In genomic region chr7:142860968-142861367, GRCh38 we compare ENCODE assay signal across 18 cellular contexts. TPM values are rescaled to one million over a fixed set of nuclear protein-coding genes. Genes with fewer than 3 reads are reported as not detected.
DNase-seq lines count a peak whose midpoint lies in the region; ATAC-seq and TF ChIP-seq lines count a peak whose summit lies in the region.
"Had no signal": no experiment of that assay in that cellular context is flagged by ENCODE, and none has a peak within 500 bp of the region (broad histone marks: within the 10 kb centered on the region; RNA-seq: fewer than 3 reads in every experiment).

No MANE protein-coding gene starts in this region.

- H3K4me3 ChIP-seq in CD8-positive, alpha-beta T cell (ENCODE audit: low read depth, low read length): no peak overlapping the region
- no peak overlapping the region for H3K4me3 ChIP-seq in H7 (ENCODE audit: insufficient read depth, low read depth, low read length)
- H3K4me3 ChIP-seq in naive thymus-derived CD4-positive, alpha-beta T cell (ENCODE audit: low read length): no peak overlapping the region
- H3K4me3 ChIP-seq: A549, K562 had no signal

- peaks cover 40% of the 10 kb centered on the region for H3K4me1 Mint-ChIP-seq in CD4-positive, alpha-beta T cell (ENCODE audit: low read depth)
- peaks cover 8% of the 10 kb centered on the region for H3K4me1 Mint-ChIP-seq in CD8-positive, alpha-beta T cell (ENCODE audit: low read depth)
- H3K4me1 Mint-ChIP-seq in naive thymus-derived CD4-positive, alpha-beta T cell: peaks cover 8 to 42% (median 29%) of the 10 kb centered on the region in 7 donors

- no peaks in the 10 kb centered on the region for H3K27me3 Mint-ChIP-seq in CD4-positive, alpha-beta T cell
- no peaks in the 10 kb centered on the region for H3K27me3 Mint-ChIP-seq in CD8-positive, alpha-beta T cell (ENCODE audit: low read depth)
- H3K27me3 Mint-ChIP-seq in naive thymus-derived CD4-positive, alpha-beta T cell: peaks cover 0 to 17% (median 0%) of the 10 kb centered on the region in 5 donors
- H3K27me3 Mint-ChIP-seq: CD4-positive, alpha-beta memory T cell had no signal

- intact Hi-C loops in CD4-positive, alpha-beta T cell (cut with DNase I, micrococcal nuclease): loop anchor here in 1 of 2 experiments (10.0 kb wide), 1 partner anchor 46 kb away; no protein-coding TSS in a partner anchor
- intact Hi-C loops in CD8-positive, alpha-beta T cell (cut with DNase I, micrococcal nuclease): no loop called here
- intact Hi-C loops in naive thymus-derived CD4-positive, alpha-beta T cell (cut with micrococcal nuclease): no loop called here

- no peaks in the 10 kb centered on the region for H3K9me3 Mint-ChIP-seq in CD4-positive, alpha-beta T cell
- H3K9me3 Mint-ChIP-seq in CD8-positive, alpha-beta T cell: no peaks in the 10 kb centered on the region
- no peaks in the 10 kb centered on the region for H3K9me3 Mint-ChIP-seq in naive thymus-derived CD4-positive, alpha-beta T cell
- H3K9me3 Mint-ChIP-seq: CD4-positive, alpha-beta memory T cell; H9 had no signal

- no peak for DNase-seq in CD4-positive, alpha-beta T cell
- no peak for DNase-seq in CD8-positive, alpha-beta T cell
- peak; percentile 20 for DNase-seq in H7
- peak in 1 of 9 donors; percentile 15 for DNase-seq in naive thymus-derived CD4-positive, alpha-beta T cell
- DNase-seq in activated effector memory CD4-positive, alpha-beta T cell treated with Interleukin-2 at 50 U/mL for 16 hours: no peak
- DNase-seq: AML-193; Calu3; CD4-positive, alpha-beta memory T cell; GF-D8; GOT3; H9; IMR-90 had no signal

- H3K9me3 ChIP-seq in CD4-positive, alpha-beta T cell (ENCODE audit: control insufficient read depth, low read length): no peaks in the 10 kb centered on the region
- H3K9me3 ChIP-seq in CD8-positive, alpha-beta T cell (ENCODE audit: low read length): no peaks in the 10 kb centered on the region
- no peaks in the 10 kb centered on the region for H3K9me3 ChIP-seq in naive thymus-derived CD4-positive, alpha-beta T cell (ENCODE audit: control insufficient read depth in 2 of 3, low read length in 3 of 3)
- H3K9me3 ChIP-seq: A549 had no signal

- H3K4me1 ChIP-seq in CD8-positive, alpha-beta T cell (ENCODE audit: insufficient read depth, low read length): no peaks in the 10 kb centered on the region
- H3K4me1 ChIP-seq in naive thymus-derived CD4-positive, alpha-beta T cell (ENCODE audit: control insufficient read depth in 2 of 2, insufficient read depth in 2 of 2, low read length in 2 of 2): peaks cover 0 to 4% of the 10 kb centered on the region in 2 donors
- H3K4me1 ChIP-seq: A549 had no signal

- CTCF ChIA-PET in CD4-positive, alpha-beta T cell (lab: Charles Lee): interaction anchor here (0.8 kb wide), 1 partner anchor 20 kb away, joined by 3 read pairs; no protein-coding TSS in a partner anchor
- CTCF ChIA-PET in CD8-positive, alpha-beta T cell (lab: Charles Lee): interaction anchor here (1.2 to 2.4 kb wide), 3 partner anchors 25 to 354 kb away, joined by 4 to 9 read pairs (median 5); no protein-coding TSS in a partner anchor
- CTCF ChIA-PET in naive thymus-derived CD4-positive, alpha-beta T cell (lab: Charles Lee): interaction anchor here (1.0 to 1.2 kb wide), 3 partner anchors 20 to 48 kb away, joined by 3 to 5 read pairs (median 4); no protein-coding TSS in a partner anchor

- H3K36me3 ChIP-seq in CD8-positive, alpha-beta T cell (ENCODE audit: insufficient read depth, low read length): no peaks in the 10 kb centered on the region
- H3K36me3 ChIP-seq in H7 (replicated peaks; ENCODE audit: control insufficient read depth, insufficient read depth, low read length): no peaks in the 10 kb centered on the region
- peaks cover 0 to 26% (median 0%) of the 10 kb centered on the region in 3 experiments for H3K36me3 ChIP-seq in naive thymus-derived CD4-positive, alpha-beta T cell (ENCODE audit: control insufficient read depth in 2 of 3, insufficient read depth in 3 of 3, low read length in 3 of 3)

- H3K27me3 ChIP-seq in CD4-positive, alpha-beta T cell (ENCODE audit: control insufficient read depth, insufficient read depth, low read length): no peaks in the 10 kb centered on the region
- no peaks in the 10 kb centered on the region for H3K27me3 ChIP-seq in CD8-positive, alpha-beta T cell (ENCODE audit: insufficient read depth, low read length)
- H3K27me3 ChIP-seq in H7 (ENCODE audit: control insufficient read depth, insufficient read depth, low read length): peaks cover 12% of the 10 kb centered on the region
- H3K27me3 ChIP-seq in naive thymus-derived CD4-positive, alpha-beta T cell (ENCODE audit: control insufficient read depth in 2 of 2, insufficient read depth in 2 of 2, low read length in 2 of 2): no peaks in the 10 kb centered on the region

- no peak for TF ChIP-seq CTCF in CD4-positive, alpha-beta T cell (IDR thresholded peaks at IDR 0.05)
- TF ChIP-seq CTCF in CD8-positive, alpha-beta T cell (IDR thresholded peaks at IDR 0.05): no peak

- peak overlapping the region; percentile 12 for H3K27ac Mint-ChIP-seq in CD4-positive, alpha-beta T cell
- H3K27ac Mint-ChIP-seq in CD8-positive, alpha-beta T cell: peak overlapping the region; percentile 4
- peak overlapping the region in 6 of 9 donors; percentile 9 to 78 (median 42) for H3K27ac Mint-ChIP-seq in naive thymus-derived CD4-positive, alpha-beta T cell
- H3K27ac Mint-ChIP-seq: H9 had no signal

- no peak overlapping the region for H3K4me3 Mint-ChIP-seq in CD4-positive, alpha-beta T cell
- H3K4me3 Mint-ChIP-seq in CD8-positive, alpha-beta T cell: no peak overlapping the region
- no peak overlapping the region for H3K4me3 Mint-ChIP-seq in naive thymus-derived CD4-positive, alpha-beta T cell
- H3K4me3 Mint-ChIP-seq: CD4-positive, alpha-beta memory T cell; H9 had no signal

- POLR2A ChIA-PET in CD4-positive, alpha-beta T cell (lab: Charles Lee): interaction anchor here (0.7 to 3.9 kb wide), 4 partner anchors 47 to 537 kb away, joined by 3 to 18 read pairs (median 4); no protein-coding TSS in a partner anchor
- POLR2A ChIA-PET in CD8-positive, alpha-beta T cell (lab: Charles Lee): no interaction called here
- POLR2A ChIA-PET in naive thymus-derived CD4-positive, alpha-beta T cell (lab: Charles Lee): interaction anchor here (0.9 to 10.8 kb wide), 2 partner anchors 9 to 51 kb away, joined by 3 to 133 read pairs; no protein-coding TSS in a partner anchor

- H3K36me3 Mint-ChIP-seq in CD4-positive, alpha-beta T cell (ENCODE audit: low read depth): peaks cover 38% of the 10 kb centered on the region
- H3K36me3 Mint-ChIP-seq in CD8-positive, alpha-beta T cell: peaks cover 14% of the 10 kb centered on the region
- H3K36me3 Mint-ChIP-seq in naive thymus-derived CD4-positive, alpha-beta T cell: peaks cover 0 to 13% (median 0%) of the 10 kb centered on the region in 5 donors

- ATAC-seq in CD4-positive, alpha-beta T cell (ENCODE audit: poor library complexity): peak; percentile 38
- no peak for ATAC-seq in CD8-positive, alpha-beta T cell
- ATAC-seq in naive thymus-derived CD4-positive, alpha-beta T cell: no peak
- ATAC-seq in HG03280 (IDR thresholded peaks at IDR 0.05; ENCODE audit: unreplicated experiment) (no peak), GM21786 (IDR thresholded peaks at IDR 0.05; ENCODE audit: unreplicated experiment) (no peak)
- ATAC-seq: A549, K562 had no signal

- H3K27ac ChIP-seq in CD4-positive, alpha-beta T cell (ENCODE audit: low read depth, low read length): no peak overlapping the region
- H3K27ac ChIP-seq in CD8-positive, alpha-beta T cell (ENCODE audit: low read depth, low read length): no peak overlapping the region
- H3K27ac ChIP-seq in naive thymus-derived CD4-positive, alpha-beta T cell (ENCODE audit: low read depth, low read length): no peak overlapping the region
- H3K27ac ChIP-seq: A549, C4-2B had no signal

RNA-seq across cellular contexts. Expression of gene EPHB6, which starts 6.1 kb away (rescaled TPM):
- 10 to 100 TPM; 50.7 to 55.8 TPM for total RNA-seq in CD4-positive, alpha-beta T cell
- total RNA-seq in CD8-positive, alpha-beta T cell: 10 to 100 TPM; 13.8 to 15.3 TPM
- 4.0 and 8.8 TPM in 2 replicates for total RNA-seq in H7 (2014; rRNA removed; shearing (Covaris generic))
- total RNA-seq in naive thymus-derived CD4-positive, alpha-beta T cell: 100 to 1,000 TPM in 2 of 5 experiments, 10 to 100 TPM in 2, 1 to 10 TPM in 1; 9.8 to 110 (median 78.8) TPM
- polyA plus RNA-seq in naive thymus-derived CD4-positive, alpha-beta T cell: 10 to 100 TPM; 36.9 to 55.6 TPM

RNA-seq across cellular contexts. Expression of gene TRPV6, which starts 24.6 kb away (rescaled TPM):
- not detected for total RNA-seq in CD4-positive, alpha-beta T cell
- total RNA-seq in CD8-positive, alpha-beta T cell: not detected
- total RNA-seq in H7 (2014; rRNA removed; shearing (Covaris generic)): 0.17 and 0.22 TPM in 2 replicates
- total RNA-seq in naive thymus-derived CD4-positive, alpha-beta T cell: under 1 TPM in 1 of 5 experiments, not detected in 4; 0.05 TPM
- not detected for polyA plus RNA-seq in naive thymus-derived CD4-positive, alpha-beta T cell
- total RNA-seq: CD4-positive, alpha-beta memory T cell; IMR-90 had no signal
- polyA plus RNA-seq: A549, BJ had no signal
